Comparison of ENCODE assay signal across 8 cellular contexts in the genomic region with DNA sequence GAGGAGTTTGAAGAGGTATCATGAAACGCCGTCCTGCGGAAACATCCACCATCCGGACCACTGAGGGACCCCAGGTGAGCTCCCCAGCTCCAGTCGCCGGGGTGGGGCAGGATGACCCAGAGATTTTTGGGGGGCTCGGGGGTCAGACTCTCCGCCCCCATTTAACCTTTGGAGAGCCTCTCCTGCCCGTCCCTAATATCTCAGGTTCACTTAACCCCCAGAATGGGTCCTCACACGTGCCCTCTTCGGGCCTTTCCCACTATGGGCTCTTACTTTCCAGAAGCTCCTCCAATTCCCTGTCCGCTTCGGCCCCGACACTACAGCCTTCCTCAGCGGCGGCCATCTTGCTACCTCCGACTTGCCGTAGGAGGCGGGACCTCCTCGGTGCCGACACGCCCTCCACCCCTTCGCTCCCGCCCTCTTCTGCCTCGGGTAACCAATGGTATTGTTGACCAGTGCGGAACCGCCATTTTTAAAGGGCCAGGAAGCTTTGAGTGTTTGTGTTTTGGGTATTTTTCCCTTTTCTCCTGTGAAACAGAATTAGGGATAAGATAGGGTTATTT. TPM values are rescaled to one million over a fixed set of nuclear protein-coding genes. Genes with fewer than 3 reads are reported as not detected.
DNase-seq lines count a peak whose midpoint lies in the region; ATAC-seq, FAIRE-seq and TF ChIP-seq lines count a peak whose summit lies in the region.

Gene PEX19, minus strand, starts transcription at position 352 of the 563 bp plus-strand sequence. Its CDS starts 9 bp downstream, at position 343.

- H3K27me3 Mint-ChIP-seq in activated naive CD8-positive, alpha-beta T cell treated with anti-CD3 and anti-CD28 coated beads, Interleukin-2, amount 50 U/mL, for 24 hours, result no peaks in the 10 kb centered on the region

- H3K36me3 ChIP-seq in pancreas (peaks cover 4 to 37% (median 14%) of the 10 kb centered on the region in 3 donors), tibial artery (peaks cover 42 to 46% (median 42%) of the 10 kb centered on the region in 3 donors)

- H3K27ac Mint-ChIP-seq in activated naive CD8-positive, alpha-beta T cell treated with anti-CD3 and anti-CD28 coated beads, Interleukin-2, amount 50 U/mL, for 24 hours, result peak within 1 kb of the TSS; percentile 95

- peaks cover 25% of the 10 kb centered on the region for H3K4me1 Mint-ChIP-seq in activated naive CD8-positive, alpha-beta T cell treated with anti-CD3 and anti-CD28 coated beads, Interleukin-2, amount 50 U/mL, for 24 hours

- H3K4me3 Mint-ChIP-seq in activated naive CD8-positive, alpha-beta T cell treated with anti-CD3 and anti-CD28 coated beads, Interleukin-2, amount 50 U/mL, for 24 hours, result peak within 1 kb of the TSS; percentile 98

- H3K27ac ChIP-seq in pancreas, result peak within 1 kb of the TSS in 3 of 4 donors; percentile 50 to 62 (median 54)
- H3K27ac ChIP-seq in tibial artery, result peak within 1 kb of the TSS; percentile 82 to 91

- H3K36me3 Mint-ChIP-seq in activated naive CD8-positive, alpha-beta T cell treated with anti-CD3 and anti-CD28 coated beads, Interleukin-2, amount 50 U/mL, for 24 hours (ENCODE audit: low read depth), result peaks cover 16% of the 10 kb centered on the region

- ATAC-seq in HG02763 (IDR thresholded peaks at IDR 0.05; ENCODE audit: unreplicated experiment) (peak; percentile 97), Right ventricle myocardium inferior (peak; percentile 99), pancreas (peak; percentile 100)
- ATAC-seq in activated naive CD8-positive, alpha-beta T cell treated with anti-CD3 and anti-CD28 coated beads, Interleukin-2, amount 50 U/mL, for 24 hours, result peak; percentile 95

- DNase-seq in GM12865 (ENCODE audit: low read depth) (peak; percentile 95), NCI-H1417 treated with DMSO at 0.1 percent for 48 hours (lab: John Stamatoyannopoulos, UW) (peak; percentile 80), SW480 (ENCODE audit: low spot score) (peak; percentile 88), Right ventricle myocardium inferior (ENCODE audit: missing footprints) (peak; percentile 97), pancreas (peak; percentile 91 to 96 (median 94)), tibial artery (peak; percentile 93 to 96)
- peak; percentile 94 for DNase-seq in activated naive CD8-positive, alpha-beta T cell treated with anti-CD3 and anti-CD28 coated beads, Interleukin-2, amount 50 U/mL, for 24 hours

- intact Hi-C loops in Right ventricle myocardium inferior (cut with DNase I), result loop anchor here (2.0 kb wide), 1 partner anchor 22 kb away; the partner anchor contains the start of gene DCAF8
- intact Hi-C loops in pancreas (cut with DNase I), result loop anchor here in 1 of 3 donors (10.0 kb wide), 1 partner anchor 180 kb away; no protein-coding TSS in a partner anchor
- intact Hi-C loops in tibial artery (cut with DNase I; ENCODE audit: low total_unique reads), result no loop called here

- H3K4me3 ChIP-seq in GM12865 (ENCODE audit: low read depth, low read length) (peak within 1 kb of the TSS; percentile 100), pancreas (peak within 1 kb of the TSS; percentile 68 to 97 (median 82)), tibial artery (peak within 1 kb of the TSS; percentile 69 to 92)

- 0 to 1% methylated on average over 27 of the region's 27 CpGs for WGBS in pancreas, 2 donors

- H3K4me1 ChIP-seq in pancreas (peaks cover 6 to 15% (median 14%) of the 10 kb centered on the region in 3 donors), tibial artery (peaks cover 0 to 24% (median 16%) of the 10 kb centered on the region in 4 donors)

- no peaks in the 10 kb centered on the region for H3K9me3 Mint-ChIP-seq in activated naive CD8-positive, alpha-beta T cell treated with anti-CD3 and anti-CD28 coated beads, Interleukin-2, amount 50 U/mL, for 24 hours

- TF ChIP-seq CTCF in GM12865 (IDR thresholded peaks at IDR 0.05; ENCODE audit: insufficient read depth, low read depth, low read length, missing control alignments) (no peak), pancreas (IDR thresholded peaks at IDR 0.05) (no peak), tibial artery (IDR thresholded peaks at IDR 0.05) (no peak)

- peak; percentile 92 for FAIRE-seq in pancreas (lab: Jason Lieb, UNC)

- H3K9me3 ChIP-seq in pancreas (no peaks in the 10 kb centered on the region), tibial artery (no peaks in the 10 kb centered on the region)

- H3K27me3 ChIP-seq in pancreas, result no peaks in the 10 kb centered on the region
- no peaks in the 10 kb centered on the region for H3K27me3 ChIP-seq in tibial artery

RNA-seq across cellular contexts. Expression of gene PEX19, which starts in this region (rescaled TPM):
- total RNA-seq in Right ventricle myocardium inferior, result 102 TPM
- total RNA-seq in pancreas, result 10 to 100 TPM; 15.0 to 27.9 (median 22.6) TPM
- polyA plus RNA-seq in pancreas, result 10 to 100 TPM in 1 of 2 donors, 1 to 10 TPM in 1; 6.8 to 18.0 TPM

Comparison
In these comparisons a context has a peak if more than half of its experiments do, and no peak if none do; other contexts are left out.
1. Peak in every context shown above with its lines: DNase-seq, ATAC-seq, H3K4me3 ChIP-seq and H3K27ac ChIP-seq.